ENCODE assay signal across 17 cellular contexts in genomic region chr19:33715462-33715861, GRCh38.
"Had no signal": no experiment of that assay in that cellular context is flagged by ENCODE, and none has a peak within 500 bp of the region (broad histone marks: within the 10 kb centered on the region; RNA-seq: fewer than 3 reads in every experiment).

No MANE protein-coding gene starts in this region.

- ATAC-seq: effector memory CD8-positive, alpha-beta T cell; foreskin keratinocyte; heart left ventricle; left lobe of liver; mucosa of descending colon; naive thymus-derived CD8-positive, alpha-beta T cell; right cardiac atrium; stimulated activated naive B cell treated with anti-CD40 and anti-IgM and Interleukin-4, amounts not matched to agents 10 μg/mL and 1 μg/mL and 100 μg/mL, for 72 hours; stimulated activated naive CD8-positive, alpha-beta T cell treated with anti-CD3 and anti-CD28 coated beads, Interleukin-15, amount 100 ng/mL, for 72 hours had no signal

- H3K9me3 ChIP-seq: mucosa of descending colon, thoracic aorta had no signal

- H3K27me3 ChIP-seq: foreskin keratinocyte had no signal

- H3K36me3 ChIP-seq: esophagus squamous epithelium, heart left ventricle, thoracic aorta had no signal

- DNase-seq: effector memory CD8-positive, alpha-beta T cell; esophagus squamous epithelium; foreskin keratinocyte; heart left ventricle; hippocampal formation; mammary epithelial cell; mucosa of descending colon; right cardiac atrium; stimulated activated CD4-positive, alpha-beta T cell treated with anti-CD3 and anti-CD28 coated beads, Interleukin-15, amount 100 ng/mL, for 24 hours; stimulated activated CD4-positive, alpha-beta T cell treated with anti-CD3 and anti-CD28 coated beads, Interleukin-1b, Interleukin-23, amount 100 ng/mL, for 48 hours; stimulated activated CD4-positive, alpha-beta T cell treated with anti-CD3 and anti-CD28 coated beads, Interleukin-4, amount 100 ng/mL, for 24 hours; stimulated activated naive B cell treated with anti-CD40 and anti-IgM and Interleukin-4, amounts not matched to agents 10 μg/mL and 1 μg/mL and 100 μg/mL, for 72 hours; stimulated activated naive CD8-positive, alpha-beta T cell treated with anti-CD3 and anti-CD28 coated beads, Interleukin-15, amount 100 ng/mL, for 72 hours; trophoblast cell had no signal

- H3K27ac ChIP-seq: esophagus squamous epithelium, foreskin keratinocyte, heart left ventricle, thoracic aorta had no signal

- H3K4me1 ChIP-seq: esophagus squamous epithelium, foreskin keratinocyte, heart left ventricle had no signal

- H3K4me3 ChIP-seq: esophagus squamous epithelium, heart left ventricle, mucosa of descending colon, thoracic aorta had no signal
